ENCODE assay signal across 8 cellular contexts in the genomic region with DNA sequence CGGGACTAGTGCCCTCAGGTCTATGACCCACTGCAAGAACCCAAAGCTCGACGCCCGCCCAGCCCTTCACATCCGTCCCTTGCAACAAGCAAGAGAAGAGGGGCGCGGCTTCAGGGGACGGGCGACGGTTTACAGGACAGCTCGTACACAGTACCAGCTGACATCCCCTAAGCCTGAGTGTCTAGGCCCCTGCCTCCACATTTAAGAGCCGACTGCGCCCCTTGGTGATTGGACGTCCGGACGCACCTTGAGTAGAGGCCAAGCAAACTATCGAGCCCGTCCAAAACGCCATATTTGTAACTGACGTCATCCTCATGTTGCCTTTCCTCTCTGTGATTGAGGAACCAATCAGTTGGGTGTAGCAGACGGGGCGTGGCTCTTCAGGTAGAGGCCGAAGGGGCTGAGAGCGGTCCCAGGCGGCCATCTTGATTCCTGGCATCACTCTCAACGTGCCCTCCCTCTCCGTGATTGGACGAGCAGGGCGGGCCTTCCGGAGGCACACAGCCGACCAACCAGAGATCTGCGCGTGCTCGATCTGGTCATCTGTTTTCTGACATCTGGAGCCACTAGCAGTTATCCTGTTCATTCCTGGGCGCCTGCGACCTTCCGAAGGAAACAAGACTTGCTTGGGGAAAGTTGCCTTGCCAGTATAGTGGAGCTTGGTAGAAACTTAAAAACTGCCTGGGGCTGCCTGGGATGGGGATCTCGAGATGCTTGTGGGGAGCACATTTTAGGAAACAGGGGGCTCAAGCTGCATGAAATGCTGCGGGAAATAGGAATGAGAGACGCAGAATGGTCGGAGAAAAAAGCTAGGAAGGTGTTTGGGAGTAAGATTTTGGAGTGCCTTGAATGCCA. TPM values are rescaled to one million over a fixed set of nuclear protein-coding genes. Genes with fewer than 3 reads are reported as not detected.
DNase-seq lines count a peak whose midpoint lies in the region; ATAC-seq and TF ChIP-seq lines count a peak whose summit lies in the region.

No MANE protein-coding gene starts in this region.

- no peaks in the 10 kb centered on the region for H3K27me3 ChIP-seq in KMS-11 (ENCODE audit: insufficient read depth, low read depth)
- no peaks in the 10 kb centered on the region for H3K27me3 ChIP-seq in Panc1 (ENCODE audit: control insufficient read depth, insufficient read depth, low read length)
- H3K27me3 ChIP-seq in esophagus muscularis mucosa: no peaks in the 10 kb centered on the region
- H3K27me3 ChIP-seq in muscle layer of colon (ENCODE audit: control insufficient read depth in 1 of 2, insufficient read depth in 2 of 2, low read length in 2 of 2): no peaks in the 10 kb centered on the region

- WGBS in esophagus muscularis mucosa: under 1% methylated on average over 36 of the region's 41 CpGs

- ATAC-seq in GM21786 (IDR thresholded peaks at IDR 0.05; ENCODE audit: unreplicated experiment) (peak; percentile 96), Panc1 (peak; percentile 98)
- peak; percentile 91 to 92 for ATAC-seq in activated T-cell treated with anti-CD3 and anti-CD28 coated beads, Interleukin-2, amount 50 U/mL, for 72 hours (replicated peaks in 1 of 2)

- CTCF ChIA-PET in Panc1 (lab: Charles Lee): no interaction called here

- TF ChIP-seq EP300 in esophagus muscularis mucosa (IDR thresholded peaks at IDR 0.05): no peak

- H3K4me1 ChIP-seq in KMS-11 (ENCODE audit: low read depth, poor library complexity, severe bottlenecking) (peaks cover 7% of the 10 kb centered on the region), Panc1 (ENCODE audit: control insufficient read depth, insufficient read depth, low read length) (peaks cover 12% of the 10 kb centered on the region), esophagus muscularis mucosa (peaks cover 25 to 31% (median 28%) of the 10 kb centered on the region in 4 donors), muscle layer of colon (ENCODE audit: insufficient read depth, low read length) (peaks cover 10% of the 10 kb centered on the region)

- peaks cover 50% of the 10 kb centered on the region for H3K4me1 Mint-ChIP-seq in activated T-cell treated with anti-CD3 and anti-CD28 coated beads, Interleukin-2, amount 50 U/mL, for 72 hours (ENCODE audit: low read depth)

- H3K4me2 ChIP-seq in KMS-11: peak overlapping the region; percentile 82

- TF ChIP-seq CTCF in KMS-11 (conservative IDR thresholded peaks at IDR 0.05; ENCODE audit: low read depth, low read length) (no peak), Panc1 (IDR thresholded peaks at IDR 0.05) (no peak), esophagus muscularis mucosa (IDR thresholded peaks at IDR 0.05) (no peak)

- peak overlapping the region; percentile 91 for H2AFZ ChIP-seq in KMS-11 (ENCODE audit: low read depth)

- BruUV-seq in Panc1 (replicated peaks; lab: Mats Ljungman, UMichigan): no TSS peak

- H3K9me3 ChIP-seq in Panc1 (ENCODE audit: control insufficient read depth, insufficient read depth, low read depth, low read length) (no peaks in the 10 kb centered on the region), esophagus muscularis mucosa (no peaks in the 10 kb centered on the region), muscle layer of colon (ENCODE audit: low read length) (no peaks in the 10 kb centered on the region)

- H3K27ac ChIP-seq in KMS-11: peak overlapping the region; percentile 79
- peak overlapping the region; percentile 88 for H3K27ac ChIP-seq in Panc1 (ENCODE audit: low read length)
- H3K27ac ChIP-seq in esophagus muscularis mucosa (replicated peaks in 1 of 4): peak overlapping the region; percentile 88 to 95 (median 90)
- H3K27ac ChIP-seq in muscle layer of colon (ENCODE audit: low read depth, low read length): peak overlapping the region; percentile 98

- intact Hi-C loops in Panc1 (cut with micrococcal nuclease; ENCODE audit: unreplicated experiment) (loop anchor here (5.0 kb wide), 1 partner anchor 126 kb away; no protein-coding TSS in a partner anchor), esophagus muscularis mucosa (cut with DNase I) (loop anchor here (5.0 kb wide), 1 partner anchor 146 kb away; a partner anchor contains a TSS)

- H4K20me1 ChIP-seq in KMS-11 (ENCODE audit: insufficient read depth): no peaks in the 10 kb centered on the region

- H3K36me3 ChIP-seq in KMS-11 (ENCODE audit: insufficient read depth): no peaks in the 10 kb centered on the region
- H3K36me3 ChIP-seq in Panc1 (ENCODE audit: control insufficient read depth, insufficient read depth, low read length): peaks cover 7% of the 10 kb centered on the region
- H3K36me3 ChIP-seq in esophagus muscularis mucosa: peaks cover 0 to 14% (median under 1%) of the 10 kb centered on the region in 4 donors
- H3K36me3 ChIP-seq in muscle layer of colon (ENCODE audit: insufficient read depth, low read length): peaks cover 6% of the 10 kb centered on the region

- peak overlapping the region; percentile 97 for H3K27ac Mint-ChIP-seq in activated T-cell treated with anti-CD3 and anti-CD28 coated beads, Interleukin-2, amount 50 U/mL, for 72 hours

- H3K27me3 Mint-ChIP-seq in activated T-cell treated with anti-CD3 and anti-CD28 coated beads, Interleukin-2, amount 50 U/mL, for 72 hours (ENCODE audit: low read depth): no peaks in the 10 kb centered on the region

- peak; percentile 93 for DNase-seq in DMS79 treated with DMSO at 0.1 percent for 48 hours (lab: John Stamatoyannopoulos, UW)
- peak; percentile 87 for DNase-seq in Panc1 (ENCODE audit: low read depth, low spot score)
- DNase-seq in activated T-cell treated with anti-CD3 and anti-CD28 coated beads, Interleukin-2, amount 50 U/mL, for 72 hours: peak; percentile 95 to 98
- DNase-seq in esophagus muscularis mucosa (ENCODE audit: extremely low spot score): peak; percentile 100
- DNase-seq in stimulated activated CD8-positive, alpha-beta memory T cell treated with anti-CD3 and anti-CD28 coated beads, Interleukin-7, amount 100 ng/mL, for 1 hour (ENCODE audit: low read depth in 2 of 2): peak; percentile 86

- H3K79me2 ChIP-seq in KMS-11 (ENCODE audit: insufficient read depth, low read depth): peaks cover 7% of the 10 kb centered on the region

- TF ChIP-seq POLR2A in esophagus muscularis mucosa (IDR thresholded peaks at IDR 0.05; ENCODE audit: low read depth): no peak

- H3K4me3 ChIP-seq in KMS-11 (IDR thresholded peaks at IDR 0.05; ENCODE audit: insufficient read depth, low read depth, low read length) (peak overlapping the region; percentile 88), Panc1 (ENCODE audit: low read depth in 2 of 2, low read length in 2 of 2) (peak overlapping the region; percentile 78 to 81), esophagus muscularis mucosa (peak overlapping the region; percentile 63 to 80 (median 72)), muscle layer of colon (ENCODE audit: low read depth in 1 of 2, low read length in 2 of 2) (peak overlapping the region; percentile 77 to 84)

- peaks cover 8 to 13% of the 10 kb centered on the region in 2 donors for H3K36me3 Mint-ChIP-seq in activated T-cell treated with anti-CD3 and anti-CD28 coated beads, Interleukin-2, amount 50 U/mL, for 72 hours (ENCODE audit: insufficient read depth in 2 of 2)

- H3K9me3 Mint-ChIP-seq in activated T-cell treated with anti-CD3 and anti-CD28 coated beads, Interleukin-2, amount 50 U/mL, for 72 hours: no peaks in the 10 kb centered on the region

- peak overlapping the region; percentile 100 for H3K4me3 Mint-ChIP-seq in activated T-cell treated with anti-CD3 and anti-CD28 coated beads, Interleukin-2, amount 50 U/mL, for 72 hours

- POLR2A ChIA-PET in Panc1 (lab: Charles Lee): no interaction called here

- in situ Hi-C loops in Panc1 (cut with HindIII; ENCODE audit: low pct_unique_long_range_greater_than_20kb, low sequenced_read_pairs): no loop called here

- H3K9ac ChIP-seq in KMS-11 (peak overlapping the region; percentile 87), muscle layer of colon (ENCODE audit: low read length) (peak overlapping the region; percentile 84)

RNA-seq across cellular contexts. Expression of a gene that starts 4.0 kb away (rescaled TPM):
- total RNA-seq in Panc1 (2021; ENCODE audit: unreplicated experiment) (1,134 TPM), esophagus muscularis mucosa (100 to 1,000 TPM; 322 to 414 (median 372) TPM)
- 974 TPM for polyA plus RNA-seq in Panc1 (2012; ENCODE audit: insufficient read length)
- 1,000 to 10,000 TPM; 2,782 to 3,093 TPM for total RNA-seq in activated T-cell treated with anti-CD3 and anti-CD28 coated beads, Interleukin-2, amount 50 U/mL, for 72 hours

RNA-seq across cellular contexts. Expression of a gene that starts 23.8 kb away (rescaled TPM):
- total RNA-seq in Panc1 (2021; ENCODE audit: unreplicated experiment) (1.3 TPM), esophagus muscularis mucosa (1 to 10 TPM; 2.8 to 5.4 (median 3.5) TPM)
- polyA plus RNA-seq in Panc1 (2012; ENCODE audit: insufficient read length): 0.59 TPM
- total RNA-seq in activated T-cell treated with anti-CD3 and anti-CD28 coated beads, Interleukin-2, amount 50 U/mL, for 72 hours: 1 to 10 TPM; 9.6 to 9.8 TPM

RNA-seq across cellular contexts. Expression of a gene that starts 52.7 kb away (rescaled TPM):
- total RNA-seq in Panc1 (2021; ENCODE audit: unreplicated experiment): 1.3 TPM
- polyA plus RNA-seq in Panc1 (2012; ENCODE audit: insufficient read length): 0.71 TPM
- 1 to 10 TPM; 5.8 to 7.4 TPM for total RNA-seq in activated T-cell treated with anti-CD3 and anti-CD28 coated beads, Interleukin-2, amount 50 U/mL, for 72 hours
- 1 to 10 TPM; 2.2 to 6.5 (median 2.5) TPM for total RNA-seq in esophagus muscularis mucosa

Comparison
In these comparisons a context has a peak if more than half of its experiments do, and no peak if none do; other contexts are left out.
1. Peak in every context shown above with its lines: DNase-seq, ATAC-seq, H3K4me3 ChIP-seq and H3K27ac ChIP-seq.